In genomic region chr1:64743954-64744491, GRCh38 we compare ENCODE assay signal across 8 cellular contexts. TPM values are rescaled to one million over a fixed set of nuclear protein-coding genes. Genes with fewer than 3 reads are reported as not detected.
DNase-seq lines count a peak whose midpoint lies in the region; ATAC-seq and TF ChIP-seq lines count a peak whose summit lies in the region.

No MANE protein-coding gene starts in this region.

- H3K27ac Mint-ChIP-seq in mesothelial cell of epicardium: peak overlapping the region; percentile 80

- intact Hi-C loops in mammary epithelial cell (cut with micrococcal nuclease): loop anchor here (1.0 to 10.0 kb wide), 4 partner anchors 57 to 261 kb away; no protein-coding TSS in a partner anchor

- H3K27ac ChIP-seq in HEK293 (ENCODE audit: extremely low read depth, low read depth, low read length) (peak overlapping the region; percentile 88), mammary epithelial cell (ENCODE audit: insufficient read depth, low read depth, low read length) (no peak overlapping the region)

- peak overlapping the region; percentile 20 for H3K9ac ChIP-seq in mammary epithelial cell (ENCODE audit: insufficient read depth, low read length)

- no peak for TF ChIP-seq CTCF in AG09309 (IDR thresholded peaks at IDR 0.05; ENCODE audit: control insufficient read depth, insufficient read depth, low read depth, low read length, missing control alignments)
- TF ChIP-seq CTCF in HEK293 (tag by site-specific recombination; IDR thresholded peaks at IDR 0.05): no peak
- TF ChIP-seq CTCF in mammary epithelial cell (conservative IDR thresholded peaks at IDR 0.05 in 1 of 2, IDR thresholded peaks at IDR 0.05 in 1 of 2; ENCODE audit: extremely low read depth in 1 of 2, insufficient read depth in 1 of 2, low read depth in 1 of 2, low read length in 2 of 2): no peak
- TF ChIP-seq CTCF in mesothelial cell of epicardium (IDR thresholded peaks at IDR 0.05; ENCODE audit: unreplicated experiment): no peak

- H3K4me1 Mint-ChIP-seq in mesothelial cell of epicardium: peaks cover 23% of the 10 kb centered on the region

- H3K4me3 Mint-ChIP-seq in mesothelial cell of epicardium: peak overlapping the region; percentile 74

- peak overlapping the region; percentile 99 for H3K4me2 ChIP-seq in mammary epithelial cell (ENCODE audit: insufficient read depth, low read depth, low read length)

- ATAC-seq in GM18498 (IDR thresholded peaks at IDR 0.05; ENCODE audit: unreplicated experiment): no peak
- no peak for ATAC-seq in GM18858 (IDR thresholded peaks at IDR 0.05; ENCODE audit: unreplicated experiment)
- no peak for ATAC-seq in HG02759 (IDR thresholded peaks at IDR 0.05; ENCODE audit: unreplicated experiment)

- WGBS in mammary epithelial cell (ENCODE audit: low coverage, missing lambda C conversion rate): 29% methylated on average over 4 of the region's 4 CpGs

- no peaks in the 10 kb centered on the region; a peak in 1 of 3 replicates for H3K36me3 ChIP-seq in HEK293 (ENCODE audit: control insufficient read depth in 2 of 2, insufficient read depth in 1 of 2, low read length in 2 of 2)
- H3K36me3 ChIP-seq in mammary epithelial cell (ENCODE audit: insufficient read depth, low read length): no peaks in the 10 kb centered on the region

- H3K36me3 Mint-ChIP-seq in mesothelial cell of epicardium: no peaks in the 10 kb centered on the region

- H4K20me1 ChIP-seq in mammary epithelial cell (ENCODE audit: insufficient read depth, low read length): no peaks in the 10 kb centered on the region

- H3K9me3 Mint-ChIP-seq in mesothelial cell of epicardium: no peaks in the 10 kb centered on the region

- in situ Hi-C loops in mammary epithelial cell (cut with MboI; ENCODE audit: low sequenced_read_pairs in 2 of 2): no loop called here

- H3K4me3 ChIP-seq in AG09309 (ENCODE audit: control insufficient read depth, low read depth, low read length) (peak overlapping the region; percentile 52), HEK293 (ENCODE audit: low read depth, low read length) (peak overlapping the region; percentile 94), mammary epithelial cell (replicated peaks in 1 of 3; ENCODE audit: insufficient read depth in 1 of 3, low read depth in 2 of 3, low read length in 3 of 3) (peak overlapping the region; percentile 78 to 87 (median 79))

- no peaks in the 10 kb centered on the region for H3K27me3 ChIP-seq in mammary epithelial cell (ENCODE audit: insufficient read depth, low read length)

- H3K27me3 Mint-ChIP-seq in mesothelial cell of epicardium (ENCODE audit: low read depth): peaks cover 2% of the 10 kb centered on the region

- no TSS peak for BruUV-seq in mammary epithelial cell (replicated peaks; lab: Mats Ljungman, UMichigan)

- dilution Hi-C loops in mammary epithelial cell (cut with HindIII; ENCODE audit: low sequenced_read_pairs): no loop called here

- H3K9me3 ChIP-seq in HEK293 (ENCODE audit: control insufficient read depth, insufficient read depth, low read depth, low read length) (no peaks in the 10 kb centered on the region), mammary epithelial cell (replicated peaks; ENCODE audit: insufficient read depth, low read length) (no peaks in the 10 kb centered on the region)

- CTCF ChIA-PET in HEK293 (lab: Yijun Ruan, JAX): interaction anchor here (0.6 to 1.1 kb wide), 8 partner anchors 10 to 943 kb away, joined by 3 to 4 read pairs (median 3); no protein-coding TSS in a partner anchor
- CTCF ChIA-PET in mammary epithelial cell (lab: Charles Lee; ENCODE audit: low non-redundant PET): no interaction called here

- H3K4me1 ChIP-seq in HEK293 (ENCODE audit: control insufficient read depth, insufficient read depth, low read length) (peaks cover 9% of the 10 kb centered on the region; the same call in 1 of the 2 replicates), mammary epithelial cell (ENCODE audit: insufficient read depth, low read length) (peaks cover 5% of the 10 kb centered on the region)

- peaks cover 16% of the 10 kb centered on the region for H3K79me2 ChIP-seq in mammary epithelial cell (ENCODE audit: insufficient read depth, low read length)

- H2AFZ ChIP-seq in mammary epithelial cell (ENCODE audit: low read depth, low read length): peak overlapping the region; percentile 98

- POLR2A ChIA-PET in HEK293 (lab: Yijun Ruan, JAX): no interaction called here

- DNase-seq in AG09309 (ENCODE audit: low read depth) (no peak), mammary epithelial cell (peak; percentile 1), mesothelial cell of epicardium (ENCODE audit: low spot score in 2 of 2, unreplicated experiment in 2 of 2) (no peak), ureter (ENCODE audit: low spot score) (no peak)

TF ChIP-seq in HEK293, 187 proteins besides CTCF, POLR2A, EP300 and RAD21:
- peak; percentile 28; the same call in 1 of the 2 replicates for TF ChIP-seq ZNF366 (tag by site-specific recombination; conservative IDR thresholded peaks at IDR 0.05)
- TF ChIP-seq ZFP3 (tag by site-specific recombination; IDR thresholded peaks at IDR 0.05; ENCODE audit: low read depth): no peak
- no peak for TF ChIP-seq ZSCAN23 (tag by site-specific recombination; IDR thresholded peaks at IDR 0.05)
- 0 out of 2 replicates have a peak, but pooled peaks have one; percentile 15 for TF ChIP-seq ZNF24 (tag by site-specific recombination; IDR thresholded peaks at IDR 0.05)
- no peak for TF ChIP-seq REPIN1 (tag by site-specific recombination; IDR thresholded peaks at IDR 0.05; ENCODE audit: low read depth)
- peak; percentile 28; the same call in 1 of the 2 replicates for TF ChIP-seq ZNF362 (tag by site-specific recombination; IDR thresholded peaks at IDR 0.05)
- TF ChIP-seq ZNF501 (tag by site-specific recombination; IDR thresholded peaks at IDR 0.05): no peak
- TF ChIP-seq EGR2 (tag by site-specific recombination; IDR thresholded peaks at IDR 0.05; ENCODE audit: low read depth): no peak
- no peak for TF ChIP-seq ZNF664 (tag by site-specific recombination; IDR thresholded peaks at IDR 0.05)
- TF ChIP-seq INSM2 (tag by site-specific recombination; IDR thresholded peaks at IDR 0.05): no peak
- no peak for TF ChIP-seq KLF16 (tag by site-specific recombination; IDR thresholded peaks at IDR 0.05)

RNA-seq across cellular contexts. Expression of gene RAVER2, which starts 0.9 kb away (rescaled TPM):
- total RNA-seq in mammary epithelial cell (10 to 100 TPM in 1 of 2 donors, 1 to 10 TPM in 1; 9.7 to 15.8 TPM), mesothelial cell of epicardium (18.3 to 19.6 TPM (median 18.6 TPM) in 3 replicates), ureter (11.5 TPM)
- 8.1 TPM for polyA plus RNA-seq in mammary epithelial cell
- polyA minus RNA-seq in mammary epithelial cell: 2.5 TPM
